ENCODE assay signal across 36 cellular contexts in the genomic region with DNA sequence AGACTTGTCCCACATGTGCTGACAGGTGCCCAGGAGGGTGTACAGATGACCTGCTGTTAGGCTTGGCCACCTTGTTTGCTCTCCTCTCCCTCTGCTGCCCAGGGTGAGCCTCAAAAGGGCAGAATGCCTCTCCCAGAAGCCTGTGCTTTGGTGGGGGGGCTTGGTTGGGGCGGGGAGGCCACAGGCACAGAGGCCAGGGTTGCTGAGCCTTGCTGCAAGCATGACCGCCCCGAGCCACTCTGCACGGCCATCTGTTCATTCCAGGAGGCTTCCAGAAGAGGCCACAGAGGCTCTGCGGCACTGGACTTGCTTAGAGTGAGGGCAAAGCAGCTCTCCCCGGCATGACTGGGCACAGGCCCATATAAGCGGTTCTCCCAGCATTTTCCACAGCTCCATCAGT.
"Had no signal": no experiment of that assay in that cellular context is flagged by ENCODE, and none has a peak within 500 bp of the region (broad histone marks: within the 10 kb centered on the region; RNA-seq: fewer than 3 reads in every experiment).

No MANE protein-coding gene starts in this region.

- H3K9me3 ChIP-seq: ascending aorta had no signal

- H3K27me3 Mint-ChIP-seq: activated CD4-positive, alpha-beta memory T cell treated with anti-CD3 and anti-CD28 coated beads, Interleukin-2, amount 10 ng/mL, durations not matched to agents 7 days and 5 days; activated CD4-positive, alpha-beta T cell treated with anti-CD3 and anti-CD28 coated beads, Interleukin-2, amount 10 ng/mL, durations not matched to agents 7 days and 5 days; activated CD8-positive, alpha-beta memory T cell treated with anti-CD3 and anti-CD28 coated beads, Interleukin-2, amount 10 ng/mL, durations not matched to agents 7 days and 5 days; activated naive CD4-positive, alpha-beta T cell treated with anti-CD3 and anti-CD28 coated beads, Interleukin-2, amount 10 ng/mL, durations not matched to agents 7 days and 5 days; activated naive CD8-positive, alpha-beta T cell treated with anti-CD3 and anti-CD28 coated beads, Interleukin-2, amount 10 ng/mL, durations not matched to agents 7 days and 5 days; activated naive CD8-positive, alpha-beta T cell treated with anti-CD3 and anti-CD28 coated beads, Interleukin-2, amount 50 U/mL, for 24 hours; activated T-cell treated with anti-CD3 and anti-CD28 coated beads, Interleukin-2, amount 50 U/mL, for 24 hours; brain; central memory CD8-positive, alpha-beta T cell had no signal

- ATAC-seq: activated CD4-positive, alpha-beta T cell treated with anti-CD3 and anti-CD28 coated beads for 36 hours; activated CD4-positive, CD25-positive, alpha-beta regulatory T cell treated with anti-CD3 and anti-CD28 coated beads, Interleukin-2, amount 50 U/mL, for 24 hours; activated CD8-positive, alpha-beta memory T cell treated with anti-CD3 and anti-CD28 coated beads, Interleukin-2, amount 10 ng/mL, durations not matched to agents 7 days and 5 days; activated CD8-positive, alpha-beta T cell treated with anti-CD3 and anti-CD28 coated beads, Interleukin-2, amount 10 ng/mL, durations not matched to agents 7 days and 5 days; activated naive CD8-positive, alpha-beta T cell treated with anti-CD3 and anti-CD28 coated beads, Interleukin-2, amount 50 U/mL, for 24 hours; WTC11 had no signal

- H3K9me3 Mint-ChIP-seq: activated naive CD4-positive, alpha-beta T cell treated with anti-CD3 and anti-CD28 coated beads, Interleukin-2, amount 50 U/mL, for 24 hours had no signal

- H3K27ac Mint-ChIP-seq: activated CD4-positive, alpha-beta memory T cell treated with anti-CD3 and anti-CD28 coated beads, Interleukin-2, amount 10 ng/mL, durations not matched to agents 7 days and 5 days; activated CD4-positive, alpha-beta T cell treated with anti-CD3 and anti-CD28 coated beads for 36 hours; activated CD4-positive, alpha-beta T cell treated with anti-CD3 and anti-CD28 coated beads, Interleukin-2, amount 10 ng/mL, durations not matched to agents 7 days and 5 days; activated CD8-positive, alpha-beta memory T cell treated with anti-CD3 and anti-CD28 coated beads, Interleukin-2, amount 10 ng/mL, durations not matched to agents 7 days and 5 days; activated CD8-positive, alpha-beta T cell treated with anti-CD3 and anti-CD28 coated beads, Interleukin-2, amount 10 ng/mL, durations not matched to agents 7 days and 5 days; activated naive CD4-positive, alpha-beta T cell treated with anti-CD3 and anti-CD28 coated beads, Interleukin-2, amount 10 ng/mL, durations not matched to agents 7 days and 5 days; activated naive CD4-positive, alpha-beta T cell treated with anti-CD3 and anti-CD28 coated beads, Interleukin-2, amount 50 U/mL, for 24 hours; activated naive CD8-positive, alpha-beta T cell; activated naive CD8-positive, alpha-beta T cell treated with anti-CD3 and anti-CD28 coated beads, Interleukin-2, amount 10 ng/mL, durations not matched to agents 7 days and 5 days; activated naive CD8-positive, alpha-beta T cell treated with anti-CD3 and anti-CD28 coated beads, Interleukin-2, amount 50 U/mL, for 24 hours; activated T-cell treated with anti-CD3 and anti-CD28 coated beads, Interleukin-2, amount 50 U/mL, for 24 hours; activated T-helper 2 cell treated with anti-CD3 and anti-CD28 coated beads, Interferon-gamma antibody, Interleukin-2, Interleukin-4, amounts not matched to agents 10 μg/mL and 5 μg/mL and 100 μg/mL, durations not matched to agents 14 hours and 24 hours and 36 hours; brain; T-helper 1 cell treated with Interleukin-12 subunit alpha and Interleukin-12 subunit beta and Interleukin-4 antibody, amounts not matched to agents 30 μg/mL and 1 μg/mL, for 36 hours; T-helper 2 cell treated with Interferon-gamma antibody and Interleukin-4, amounts not matched to agents 5 μg/mL and 100 μg/mL, for 36 hours; WTC11 had no signal

- H3K4me1 Mint-ChIP-seq: activated CD4-positive, alpha-beta memory T cell treated with anti-CD3 and anti-CD28 coated beads, Interleukin-2, amount 10 ng/mL, durations not matched to agents 7 days and 5 days; activated CD4-positive, alpha-beta T cell treated with anti-CD3 and anti-CD28 coated beads for 36 hours; activated CD4-positive, alpha-beta T cell treated with anti-CD3 and anti-CD28 coated beads, Interleukin-2, amount 10 ng/mL, durations not matched to agents 7 days and 5 days; activated CD8-positive, alpha-beta memory T cell treated with anti-CD3 and anti-CD28 coated beads, Interleukin-2, amount 10 ng/mL, durations not matched to agents 7 days and 5 days; activated naive CD4-positive, alpha-beta T cell treated with anti-CD3 and anti-CD28 coated beads, Interleukin-2, amount 10 ng/mL, durations not matched to agents 7 days and 5 days; activated naive CD4-positive, alpha-beta T cell treated with anti-CD3 and anti-CD28 coated beads, Interleukin-2, amount 50 U/mL, for 24 hours; activated naive CD8-positive, alpha-beta T cell treated with anti-CD3 and anti-CD28 coated beads, Interleukin-2, amount 10 ng/mL, durations not matched to agents 7 days and 5 days; activated naive CD8-positive, alpha-beta T cell treated with anti-CD3 and anti-CD28 coated beads, Interleukin-2, amount 50 U/mL, for 24 hours; brain; central memory CD8-positive, alpha-beta T cell; WTC11 had no signal

- H3K4me3 ChIP-seq: ascending aorta, cardiac muscle cell had no signal

- DNase-seq: activated CD4-positive, alpha-beta memory T cell treated with anti-CD3 and anti-CD28 coated beads, Interleukin-2, amount 10 ng/mL, durations not matched to agents 7 days and 5 days; activated CD4-positive, alpha-beta T cell treated with anti-CD3 and anti-CD28 coated beads for 1 hour; activated CD4-positive, alpha-beta T cell treated with anti-CD3 and anti-CD28 coated beads for 36 hours; activated CD4-positive, alpha-beta T cell treated with anti-CD3 and anti-CD28 coated beads for 48 hours; activated CD4-positive, alpha-beta T cell treated with anti-CD3 and anti-CD28 coated beads, Interleukin-2, amount 10 ng/mL, durations not matched to agents 7 days and 5 days; activated CD4-positive, alpha-beta T cell treated with anti-CD3 and anti-CD28 coated beads, Interleukin-2, amount 50 U/mL, for 48 hours; activated CD4-positive, CD25-positive, alpha-beta regulatory T cell; activated CD8-positive, alpha-beta memory T cell treated with anti-CD3 and anti-CD28 coated beads for 24 hours; activated CD8-positive, alpha-beta memory T cell treated with anti-CD3 and anti-CD28 coated beads, Interleukin-2, amount 10 ng/mL, durations not matched to agents 7 days and 5 days; activated CD8-positive, alpha-beta memory T cell treated with anti-CD3 and anti-CD28 coated beads, Interleukin-2, amount 50 U/mL, for 48 hours; activated CD8-positive, alpha-beta T cell treated with anti-CD3 and anti-CD28 coated beads, Interleukin-2, amount 10 ng/mL, durations not matched to agents 7 days and 5 days; activated effector memory CD4-positive, alpha-beta T cell treated with Interleukin-2 at 50 U/mL for 16 hours; activated gamma-delta T cell; activated naive CD4-positive, alpha-beta T cell treated with anti-CD3 and anti-CD28 coated beads, Interleukin-2, amount 10 ng/mL, durations not matched to agents 7 days and 5 days; activated naive CD4-positive, alpha-beta T cell treated with Interleukin-2 at 50 U/mL for 16 hours; activated naive CD8-positive, alpha-beta T cell treated with anti-CD3 and anti-CD28 coated beads, Interleukin-2, amount 10 ng/mL, durations not matched to agents 7 days and 5 days; activated naive CD8-positive, alpha-beta T cell treated with anti-CD3 and anti-CD28 coated beads, Interleukin-2, amount 50 U/mL, for 24 hours; activated T-cell treated with anti-CD3 and anti-CD28 coated beads, Interleukin-2, amount 50 U/mL, for 24 hours; activated T-cell treated with anti-CD3 and anti-CD28 coated beads, Interleukin-2, amount 50 U/mL, for 48 hours; anterior cingulate cortex; caudate nucleus; T-helper 1 cell; T-helper 2 cell; T-helper 9 cell had no signal

- H3K36me3 Mint-ChIP-seq: activated CD8-positive, alpha-beta memory T cell treated with anti-CD3 and anti-CD28 coated beads, Interleukin-2, amount 10 ng/mL, durations not matched to agents 7 days and 5 days; activated naive CD4-positive, alpha-beta T cell treated with anti-CD3 and anti-CD28 coated beads, Interleukin-2, amount 10 ng/mL, durations not matched to agents 7 days and 5 days; activated naive CD4-positive, alpha-beta T cell treated with anti-CD3 and anti-CD28 coated beads, Interleukin-2, amount 50 U/mL, for 24 hours; activated naive CD8-positive, alpha-beta T cell; activated naive CD8-positive, alpha-beta T cell treated with anti-CD3 and anti-CD28 coated beads, Interleukin-2, amount 10 ng/mL, durations not matched to agents 7 days and 5 days; brain had no signal

- H3K27ac ChIP-seq: ascending aorta, cardiac muscle cell, VCaP had no signal

- H3K4me3 Mint-ChIP-seq: activated CD4-positive, alpha-beta memory T cell treated with anti-CD3 and anti-CD28 coated beads, Interleukin-2, amount 10 ng/mL, durations not matched to agents 7 days and 5 days; activated CD4-positive, alpha-beta T cell treated with anti-CD3 and anti-CD28 coated beads for 36 hours; activated CD4-positive, alpha-beta T cell treated with anti-CD3 and anti-CD28 coated beads, Interleukin-2, amount 10 ng/mL, durations not matched to agents 7 days and 5 days; activated CD8-positive, alpha-beta memory T cell treated with anti-CD3 and anti-CD28 coated beads, Interleukin-2, amount 10 ng/mL, durations not matched to agents 7 days and 5 days; activated CD8-positive, alpha-beta T cell treated with anti-CD3 and anti-CD28 coated beads, Interleukin-2, amount 10 ng/mL, durations not matched to agents 7 days and 5 days; activated naive CD4-positive, alpha-beta T cell treated with anti-CD3 and anti-CD28 coated beads, Interleukin-2, amount 10 ng/mL, durations not matched to agents 7 days and 5 days; activated naive CD4-positive, alpha-beta T cell treated with anti-CD3 and anti-CD28 coated beads, Interleukin-2, amount 50 U/mL, for 24 hours; activated naive CD8-positive, alpha-beta T cell; activated naive CD8-positive, alpha-beta T cell treated with anti-CD3 and anti-CD28 coated beads, Interleukin-2, amount 10 ng/mL, durations not matched to agents 7 days and 5 days; activated naive CD8-positive, alpha-beta T cell treated with anti-CD3 and anti-CD28 coated beads, Interleukin-2, amount 50 U/mL, for 24 hours; activated T-cell treated with anti-CD3 and anti-CD28 coated beads, Interleukin-2, amount 50 U/mL, for 24 hours; brain; central memory CD8-positive, alpha-beta T cell; T-helper 1 cell treated with Interleukin-12 subunit alpha and Interleukin-12 subunit beta and Interleukin-4 antibody, amounts not matched to agents 30 μg/mL and 1 μg/mL, for 36 hours; T-helper 2 cell treated with Interferon-gamma antibody and Interleukin-4, amounts not matched to agents 5 μg/mL and 100 μg/mL, for 36 hours; WTC11 had no signal

- H3K27me3 ChIP-seq: ascending aorta, cardiac muscle cell had no signal

- H3K4me1 ChIP-seq: ascending aorta had no signal

- H3K36me3 ChIP-seq: ascending aorta, cardiac muscle cell had no signal
